In genomic region chr4:55369968-55370367, GRCh38 we compare ENCODE assay signal across 15 cellular contexts. TPM values are rescaled to one million over a fixed set of nuclear protein-coding genes. Genes with fewer than 3 reads are reported as not detected.
DNase-seq lines count a peak whose midpoint lies in the region; ATAC-seq and TF ChIP-seq lines count a peak whose summit lies in the region.
"Had no signal": no experiment of that assay in that cellular context is flagged by ENCODE, and none has a peak within 500 bp of the region (broad histone marks: within the 10 kb centered on the region; RNA-seq: fewer than 3 reads in every experiment).

No MANE protein-coding gene starts in this region.

- peaks cover 23% of the 10 kb centered on the region for H3K36me3 Mint-ChIP-seq in MCF 10A (ENCODE audit: insufficient read depth, unreplicated experiment)
- peaks cover 23% of the 10 kb centered on the region for H3K36me3 Mint-ChIP-seq in endothelial cell (ENCODE audit: low read depth, unreplicated experiment)
- peaks cover 4 to 16% of the 10 kb centered on the region in 2 donors for H3K36me3 Mint-ChIP-seq in stimulated activated naive B cell treated with anti-CD40 and anti-IgM and Interleukin-4, amounts not matched to agents 10 μg/mL and 1 μg/mL and 100 μg/mL, for 72 hours

- H3K9me3 Mint-ChIP-seq in MCF 10A (ENCODE audit: unreplicated experiment) (no peaks in the 10 kb centered on the region), endothelial cell (ENCODE audit: unreplicated experiment) (no peaks in the 10 kb centered on the region)
- H3K9me3 Mint-ChIP-seq in stimulated activated naive B cell treated with anti-CD40 and anti-IgM and Interleukin-4, amounts not matched to agents 10 μg/mL and 1 μg/mL and 100 μg/mL, for 72 hours, result no peaks in the 10 kb centered on the region
- H3K9me3 Mint-ChIP-seq: CD8-positive, alpha-beta memory T cell had no signal

- CTCF ChIA-PET in MCF 10A (lab: Yijun Ruan, JAX), result interaction anchor here (0.7 kb wide), 1 partner anchor 190 kb away, joined by 3 read pairs; no protein-coding TSS in a partner anchor

- H3K27me3 ChIP-seq in breast epithelium, result no peaks in the 10 kb centered on the region
- H3K27me3 ChIP-seq: BLaER1 had no signal

- H3K4me1 ChIP-seq in breast epithelium, result no peaks in the 10 kb centered on the region
- H3K4me1 ChIP-seq: BLaER1 had no signal

- DNase-seq in MCF 10A (ENCODE audit: unreplicated experiment) (no peak), breast epithelium (ENCODE audit: low spot score in 2 of 2) (no peak), endothelial cell (ENCODE audit: low spot score) (no peak), GF-D8 (lab: John Stamatoyannopoulos, UW) (no peak), OCI-M2 (lab: John Stamatoyannopoulos, UW; ENCODE audit: unreplicated experiment) (no peak)
- DNase-seq in stimulated activated naive B cell treated with anti-CD40 and anti-IgM and Interleukin-4, amounts not matched to agents 10 μg/mL and 1 μg/mL and 100 μg/mL, for 72 hours, result no peak
- DNase-seq: AML-193; CD8-positive, alpha-beta memory T cell; DMS 273 treated with DMSO at 0.1 percent for 48 hours; GM23248 had no signal

- no peak for TF ChIP-seq POLR2A in breast epithelium (IDR thresholded peaks at IDR 0.05)

- TSS peak; percentile 53 for BruUV-seq in MCF 10A (replicated peaks; lab: Mats Ljungman, UMichigan)

- H3K27me3 Mint-ChIP-seq in MCF 10A (ENCODE audit: insufficient read depth, unreplicated experiment) (no peaks in the 10 kb centered on the region), endothelial cell (ENCODE audit: unreplicated experiment) (peaks cover 3% of the 10 kb centered on the region)
- H3K27me3 Mint-ChIP-seq in stimulated activated naive B cell treated with anti-CD40 and anti-IgM and Interleukin-4, amounts not matched to agents 10 μg/mL and 1 μg/mL and 100 μg/mL, for 72 hours, result no peaks in the 10 kb centered on the region
- H3K27me3 Mint-ChIP-seq: CD8-positive, alpha-beta memory T cell had no signal

- TF ChIP-seq CTCF in MCF 10A (IDR thresholded peaks at IDR 0.05; ENCODE audit: unreplicated experiment), result no peak
- TF ChIP-seq CTCF in breast epithelium (IDR thresholded peaks at IDR 0.05), result no peak
- TF ChIP-seq CTCF in endothelial cell (IDR thresholded peaks at IDR 0.05; ENCODE audit: unreplicated experiment), result no peak

- H3K4me1 Mint-ChIP-seq in MCF 10A (ENCODE audit: insufficient read depth, unreplicated experiment) (no peaks in the 10 kb centered on the region), endothelial cell (ENCODE audit: unreplicated experiment) (peaks cover 45% of the 10 kb centered on the region)
- H3K4me1 Mint-ChIP-seq in stimulated activated naive B cell treated with anti-CD40 and anti-IgM and Interleukin-4, amounts not matched to agents 10 μg/mL and 1 μg/mL and 100 μg/mL, for 72 hours, result no peaks in the 10 kb centered on the region
- H3K4me1 Mint-ChIP-seq: CD8-positive, alpha-beta memory T cell had no signal

- no peak overlapping the region for H3K4me3 ChIP-seq in breast epithelium
- H3K4me3 ChIP-seq: BLaER1, GM12878, GM23248 had no signal

- POLR2A ChIA-PET in MCF 10A (lab: Yijun Ruan, JAX), result interaction anchor here (0.6 kb wide), 2 partner anchors 86 to 371 kb away, joined by 3 to 5 read pairs; no protein-coding TSS in a partner anchor

- no peak overlapping the region for H3K27ac ChIP-seq in breast epithelium
- H3K27ac ChIP-seq in angular gyrus (ENCODE audit: low read depth, low read length), result peak overlapping the region; percentile 59
- H3K27ac ChIP-seq: 22Rv1, BLaER1, GM23248 had no signal

- no peak for ATAC-seq in HG02970 (IDR thresholded peaks at IDR 0.05; ENCODE audit: low FRiP score, unreplicated experiment)
- no peak for ATAC-seq in stimulated activated naive B cell treated with anti-CD40 and anti-IgM and Interleukin-4, amounts not matched to agents 10 μg/mL and 1 μg/mL and 100 μg/mL, for 72 hours (replicated peaks)
- ATAC-seq: GM12878 had no signal

- H3K27ac Mint-ChIP-seq in MCF 10A (ENCODE audit: low read depth, unreplicated experiment) (no peak overlapping the region), endothelial cell (ENCODE audit: unreplicated experiment) (no peak overlapping the region)
- no peak overlapping the region for H3K27ac Mint-ChIP-seq in stimulated activated naive B cell treated with anti-CD40 and anti-IgM and Interleukin-4, amounts not matched to agents 10 μg/mL and 1 μg/mL and 100 μg/mL, for 72 hours
- H3K27ac Mint-ChIP-seq: CD8-positive, alpha-beta memory T cell had no signal

- H3K4me3 Mint-ChIP-seq in MCF 10A (ENCODE audit: unreplicated experiment) (no peak overlapping the region), endothelial cell (ENCODE audit: unreplicated experiment) (peak overlapping the region; percentile 3)
- no peak overlapping the region for H3K4me3 Mint-ChIP-seq in stimulated activated naive B cell treated with anti-CD40 and anti-IgM and Interleukin-4, amounts not matched to agents 10 μg/mL and 1 μg/mL and 100 μg/mL, for 72 hours
- H3K4me3 Mint-ChIP-seq: CD8-positive, alpha-beta memory T cell had no signal

- intact Hi-C loops in MCF 10A (cut with micrococcal nuclease), result no loop called here
- intact Hi-C loops in breast epithelium (cut with DNase I; ENCODE audit: low total_unique reads), result no loop called here

- no peaks in the 10 kb centered on the region for H3K9me3 ChIP-seq in breast epithelium
- H3K9me3 ChIP-seq: BLaER1 had no signal

- H3K36me3 ChIP-seq in breast epithelium, result no peaks in the 10 kb centered on the region

RNA-seq across cellular contexts. Expression of gene SRD5A3, which starts 23.9 kb away (rescaled TPM):
- total RNA-seq in MCF 10A (2022) (18.9 and 26.1 TPM in 2 replicates), breast epithelium (10 to 100 TPM; 13.9 to 20.3 (median 14.4) TPM), endothelial cell (ENCODE audit: unreplicated experiment) (74.2 TPM)

RNA-seq across cellular contexts. Expression of gene TMEM165, which starts 25.8 kb away (rescaled TPM):
- total RNA-seq in MCF 10A (2022) (110 and 119 TPM in 2 replicates), breast epithelium (100 to 1,000 TPM; 165 to 386 (median 204) TPM), endothelial cell (ENCODE audit: unreplicated experiment) (197 TPM)
